In the genomic region with DNA sequence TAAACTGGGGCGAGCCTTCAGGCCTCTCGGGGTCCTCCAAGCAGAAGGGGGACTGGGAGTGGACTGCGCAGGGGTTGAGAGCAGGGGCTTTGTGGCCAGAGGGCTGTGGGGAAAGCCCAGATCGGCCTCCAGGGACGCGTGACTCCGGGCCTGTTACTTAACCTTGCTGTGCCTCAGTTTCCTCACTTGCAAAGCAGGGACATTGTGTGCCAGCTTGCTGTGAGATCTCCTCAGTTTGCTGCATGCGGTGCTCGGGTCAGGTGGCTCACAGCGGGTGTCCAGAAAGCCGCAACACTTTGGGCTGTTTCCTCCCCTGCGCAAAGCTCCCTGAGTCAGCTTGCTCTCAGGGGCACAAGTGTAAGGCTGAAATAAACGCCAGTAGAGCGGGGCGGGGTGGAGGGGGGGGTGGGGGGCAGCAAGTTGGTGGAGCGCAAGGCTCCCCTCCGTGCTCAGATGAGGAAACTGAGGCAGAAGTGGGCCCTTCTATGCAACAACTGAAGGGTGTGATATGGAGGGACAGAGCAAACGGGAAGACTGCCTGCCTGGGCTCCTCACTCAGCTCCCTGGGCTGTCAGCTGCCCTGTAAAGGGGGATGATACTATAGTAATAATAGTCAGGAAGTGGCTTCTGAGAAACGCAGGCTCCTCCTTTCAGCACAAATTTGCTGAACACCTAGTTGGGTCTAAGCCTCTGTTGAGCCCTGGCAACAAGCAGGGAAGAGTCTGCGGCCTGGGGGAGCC, we compare ENCODE assay signal across 1 cellular context.
TF ChIP-seq lines count a peak whose summit lies in the region.

No MANE protein-coding gene starts in this region.

TF ChIP-seq in GM23338, 12 proteins besides CTCF, POLR2A, EP300 and RAD21 (continued from another document):
- TF ChIP-seq EZH2 (IDR thresholded peaks at IDR 0.05; ENCODE audit: low read depth, unreplicated experiment) (no peak), EZH2phosphoT487 (IDR thresholded peaks at IDR 0.05; ENCODE audit: unreplicated experiment) (no peak)
- TF ChIP-seq, protein P1, sequence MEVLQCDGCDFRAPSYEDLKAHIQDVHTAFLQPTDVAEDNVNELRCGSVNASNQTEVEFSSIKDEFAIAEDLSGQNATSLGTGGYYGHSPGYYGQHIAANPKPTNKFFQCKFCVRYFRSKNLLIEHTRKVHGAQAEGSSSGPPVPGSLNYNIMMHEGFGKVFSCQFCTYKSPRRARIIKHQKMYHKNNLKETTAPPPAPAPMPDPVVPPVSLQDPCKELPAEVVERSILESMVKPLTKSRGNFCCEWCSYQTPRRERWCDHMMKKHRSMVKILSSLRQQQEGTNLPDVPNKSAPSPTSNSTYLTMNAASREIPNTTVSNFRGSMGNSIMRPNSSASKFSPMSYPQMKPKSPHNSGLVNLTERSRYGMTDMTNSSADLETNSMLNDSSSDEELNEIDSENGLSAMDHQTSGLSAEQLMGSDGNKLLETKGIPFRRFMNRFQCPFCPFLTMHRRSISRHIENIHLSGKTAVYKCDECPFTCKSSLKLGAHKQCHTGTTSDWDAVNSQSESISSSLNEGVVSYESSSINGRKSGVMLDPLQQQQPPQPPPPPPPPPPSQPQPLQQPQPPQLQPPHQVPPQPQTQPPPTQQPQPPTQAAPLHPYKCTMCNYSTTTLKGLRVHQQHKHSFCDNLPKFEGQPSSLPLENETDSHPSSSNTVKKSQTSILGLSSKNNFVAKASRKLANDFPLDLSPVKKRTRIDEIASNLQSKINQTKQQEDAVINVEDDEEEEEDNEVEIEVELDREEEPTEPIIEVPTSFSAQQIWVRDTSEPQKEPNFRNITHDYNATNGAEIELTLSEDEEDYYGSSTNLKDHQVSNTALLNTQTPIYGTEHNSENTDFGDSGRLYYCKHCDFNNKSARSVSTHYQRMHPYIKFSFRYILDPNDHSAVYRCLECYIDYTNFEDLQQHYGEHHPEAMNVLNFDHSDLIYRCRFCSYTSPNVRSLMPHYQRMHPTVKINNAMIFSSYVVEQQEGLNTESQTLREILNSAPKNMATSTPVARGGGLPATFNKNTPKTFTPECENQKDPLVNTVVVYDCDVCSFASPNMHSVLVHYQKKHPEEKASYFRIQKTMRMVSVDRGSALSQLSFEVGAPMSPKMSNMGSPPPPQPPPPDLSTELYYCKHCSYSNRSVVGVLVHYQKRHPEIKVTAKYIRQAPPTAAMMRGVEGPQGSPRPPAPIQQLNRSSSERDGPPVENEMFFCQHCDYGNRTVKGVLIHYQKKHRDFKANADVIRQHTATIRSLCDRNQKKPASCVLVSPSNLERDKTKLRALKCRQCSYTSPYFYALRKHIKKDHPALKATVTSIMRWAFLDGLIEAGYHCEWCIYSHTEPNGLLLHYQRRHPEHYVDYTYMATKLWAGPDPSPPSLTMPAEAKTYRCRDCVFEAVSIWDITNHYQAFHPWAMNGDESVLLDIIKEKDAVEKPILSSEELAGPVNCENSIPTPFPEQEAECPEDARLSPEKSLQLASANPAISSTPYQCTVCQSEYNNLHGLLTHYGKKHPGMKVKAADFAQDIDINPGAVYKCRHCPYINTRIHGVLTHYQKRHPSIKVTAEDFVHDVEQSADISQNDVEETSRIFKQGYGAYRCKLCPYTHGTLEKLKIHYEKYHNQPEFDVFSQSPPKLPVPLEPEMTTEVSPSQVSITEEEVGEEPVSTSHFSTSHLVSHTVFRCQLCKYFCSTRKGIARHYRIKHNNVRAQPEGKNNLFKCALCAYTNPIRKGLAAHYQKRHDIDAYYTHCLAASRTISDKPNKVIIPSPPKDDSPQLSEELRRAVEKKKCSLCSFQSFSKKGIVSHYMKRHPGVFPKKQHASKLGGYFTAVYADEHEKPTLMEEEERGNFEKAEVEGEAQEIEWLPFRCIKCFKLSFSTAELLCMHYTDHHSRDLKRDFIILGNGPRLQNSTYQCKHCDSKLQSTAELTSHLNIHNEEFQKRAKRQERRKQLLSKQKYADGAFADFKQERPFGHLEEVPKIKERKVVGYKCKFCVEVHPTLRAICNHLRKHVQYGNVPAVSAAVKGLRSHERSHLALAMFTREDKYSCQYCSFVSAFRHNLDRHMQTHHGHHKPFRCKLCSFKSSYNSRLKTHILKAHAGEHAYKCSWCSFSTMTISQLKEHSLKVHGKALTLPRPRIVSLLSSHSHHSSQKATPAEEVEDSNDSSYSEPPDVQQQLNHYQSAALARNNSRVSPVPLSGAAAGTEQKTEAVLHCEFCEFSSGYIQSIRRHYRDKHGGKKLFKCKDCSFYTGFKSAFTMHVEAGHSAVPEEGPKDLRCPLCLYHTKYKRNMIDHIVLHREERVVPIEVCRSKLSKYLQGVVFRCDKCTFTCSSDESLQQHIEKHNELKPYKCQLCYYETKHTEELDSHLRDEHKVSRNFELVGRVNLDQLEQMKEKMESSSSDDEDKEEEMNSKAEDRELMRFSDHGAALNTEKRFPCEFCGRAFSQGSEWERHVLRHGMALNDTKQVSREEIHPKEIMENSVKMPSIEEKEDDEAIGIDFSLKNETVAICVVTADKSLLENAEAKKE (CRISPR knock-in tag; IDR thresholded peaks at IDR 0.05): no peak
